In the genomic region with DNA sequence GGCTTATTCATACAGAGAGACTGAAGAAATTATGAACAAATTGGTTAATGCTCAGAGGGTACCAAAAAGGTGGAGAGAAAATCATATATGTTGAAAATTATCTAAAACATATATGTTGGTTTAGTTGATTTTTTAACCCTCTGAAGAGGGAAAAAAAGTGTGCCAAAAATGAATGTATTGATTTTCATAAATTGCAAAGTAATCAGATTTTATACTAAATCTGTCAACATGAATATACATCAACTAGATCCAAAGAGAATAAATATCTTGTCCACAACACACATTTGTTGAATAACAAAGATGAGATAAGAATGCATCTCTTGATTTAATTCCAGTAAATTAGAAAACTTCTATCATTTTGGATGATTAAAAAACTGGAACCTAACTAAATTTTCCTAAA, we compare ENCODE assay signal across 34 cellular contexts.
"Had no signal": no experiment of that assay in that cellular context is flagged by ENCODE, and none has a peak within 500 bp of the region (broad histone marks: within the 10 kb centered on the region; RNA-seq: fewer than 3 reads in every experiment).

No MANE protein-coding gene starts in this region.

- ATAC-seq: activated CD8-positive, alpha-beta T cell treated with anti-CD3 and anti-CD28 coated beads for 36 hours; activated naive CD4-positive, alpha-beta T cell treated with anti-CD3 and anti-CD28 coated beads, Interleukin-2, amount 50 U/mL, for 72 hours; activated T-cell treated with anti-CD3 and anti-CD28 coated beads, Interleukin-2, amount 50 U/mL, for 4 hours; activated T-cell treated with anti-CD3 and anti-CD28 coated beads, Interleukin-2, amount 50 U/mL, for 72 hours; activated T-helper 17 cell treated with anti-CD3 and anti-CD28 coated beads, Interleukin-2, amount 50 U/mL, for 72 hours; body of pancreas had no signal

- FAIRE-seq: astrocyte, TTC549 had no signal

- H3K36me3 ChIP-seq: adrenal gland, brain microvascular endothelial cell, breast epithelium had no signal

- H3K27ac ChIP-seq: adrenal gland, body of pancreas, brain microvascular endothelial cell, breast epithelium, VCaP had no signal

- H3K9me3 ChIP-seq: adrenal gland, body of pancreas had no signal

- DNase-seq: activated B cell treated with CpG ODN at 0.5 μM for 24 hours; activated CD4-positive, alpha-beta memory T cell treated with anti-CD3 and anti-CD28 coated beads for 36 hours; activated CD4-positive, alpha-beta T cell treated with anti-CD3 and anti-CD28 coated beads for 4 hours; activated CD4-positive, alpha-beta T cell treated with anti-CD3 and anti-CD28 coated beads, Interleukin-2, amount 10 ng/mL, durations not matched to agents 24 days and 14 days; activated CD4-positive, alpha-beta T cell treated with anti-CD3 and anti-CD28 coated beads, Interleukin-2, amount 50 U/mL, for 1 hour; activated CD4-positive, alpha-beta T cell treated with anti-CD3 and anti-CD28 coated beads, Interleukin-2, amount 50 U/mL, for 4 hours; activated CD4-positive, CD25-positive, alpha-beta regulatory T cell treated with anti-CD3 and anti-CD28 coated beads, Interleukin-2, amount 50 U/mL, for 72 hours; activated CD8-positive, alpha-beta memory T cell treated with anti-CD3 and anti-CD28 coated beads, Interleukin-2, amount 50 U/mL, for 4 hours; activated CD8-positive, alpha-beta T cell treated with anti-CD3 and anti-CD28 coated beads for 36 hours; activated effector memory CD4-positive, alpha-beta T cell treated with anti-CD3 and anti-CD28 coated beads, Interleukin-2, amount 50 U/mL, for 16 hours; activated gamma-delta T cell treated with Interleukin-2 at 50 U/mL for 16 hours; activated naive CD4-positive, alpha-beta T cell; activated naive CD4-positive, alpha-beta T cell treated with anti-CD3 and anti-CD28 coated beads for 36 hours; activated naive CD4-positive, alpha-beta T cell treated with anti-CD3 and anti-CD28 coated beads, Interleukin-2, amount 50 U/mL, for 16 hours; activated naive CD8-positive, alpha-beta T cell treated with anti-CD3 and anti-CD28 coated beads for 36 hours; activated T-cell treated with anti-CD3 and anti-CD28 coated beads for 4 hours; activated T-cell treated with anti-CD3 and anti-CD28 coated beads, Interleukin-2, amount 50 U/mL, for 1 hour; activated T-cell treated with anti-CD3 and anti-CD28 coated beads, Interleukin-2, amount 50 U/mL, for 4 hours; activated T-cell treated with anti-CD3 and anti-CD28 coated beads, Interleukin-2, amount 50 U/mL, for 72 hours; adrenal gland; amniotic stem cell; aorta; body of pancreas; brain microvascular endothelial cell; central memory CD4-positive, alpha-beta T cell; T-helper 1 cell; T-helper 2 cell; T-helper 9 cell had no signal

- H3K4me3 ChIP-seq: adrenal gland, body of pancreas, breast epithelium had no signal

- H3K4me1 ChIP-seq: adrenal gland, body of pancreas, breast epithelium had no signal

- H3K27me3 ChIP-seq: adrenal gland, body of pancreas, brain microvascular endothelial cell, breast epithelium had no signal
